ENCODE assay signal across 8 cellular contexts in genomic region chr4:111641813-111642579, GRCh38.
A peak's percentile ranks its signal among the peaks of the same experiment; 100 is the strongest.
DNase-seq lines count a peak whose midpoint lies in the region; ATAC-seq lines count a peak whose summit lies in the region.

No MANE protein-coding gene starts in this region.

- no peaks in the 10 kb centered on the region for H3K36me3 ChIP-seq in effector memory CD4-positive, alpha-beta T cell (ENCODE audit: control insufficient read depth, insufficient read depth, low read length)

- no peaks in the 10 kb centered on the region for H3K9me3 ChIP-seq in effector memory CD4-positive, alpha-beta T cell (ENCODE audit: control insufficient read depth, low read length)

- CTCF ChIA-PET in activated CD4-positive, alpha-beta memory T cell treated with anti-CD3 and anti-CD28 coated beads for 36 hours (lab: Charles Lee) = interaction anchor here (0.6 to 1.2 kb wide), 2 partner anchors 10 to 13 kb away, joined by 3 read pairs; no protein-coding TSS in a partner anchor

- H3K27ac ChIP-seq in effector memory CD4-positive, alpha-beta T cell (ENCODE audit: insufficient read depth, low read length, poor library complexity, severe bottlenecking) = no peak overlapping the region

- H3K4me1 ChIP-seq in effector memory CD4-positive, alpha-beta T cell (ENCODE audit: control insufficient read depth, insufficient read depth, low read length, poor library complexity, severe bottlenecking) = no peaks in the 10 kb centered on the region

- no peaks in the 10 kb centered on the region for H3K4me1 Mint-ChIP-seq in activated CD4-positive, alpha-beta memory T cell treated with anti-CD3 and anti-CD28 coated beads for 36 hours (ENCODE audit: low read depth)

- no peak overlapping the region for H3K4me3 ChIP-seq in effector memory CD4-positive, alpha-beta T cell (ENCODE audit: insufficient read depth, low read depth, low read length, poor library complexity, severe bottlenecking)

- intact Hi-C loops in activated CD4-positive, alpha-beta memory T cell treated with anti-CD3 and anti-CD28 coated beads for 36 hours (cut with micrococcal nuclease) = loop anchor here (1.0 kb wide), 1 partner anchor 212 kb away; no protein-coding TSS in a partner anchor
- intact Hi-C loops in posterior cingulate gyrus (cut with DNase I) = loop anchor here (1.0 to 2.0 kb wide), 2 partner anchors 212 to 389 kb away; no protein-coding TSS in a partner anchor

- no peaks in the 10 kb centered on the region for H3K36me3 Mint-ChIP-seq in activated CD4-positive, alpha-beta memory T cell treated with anti-CD3 and anti-CD28 coated beads for 36 hours

- no peaks in the 10 kb centered on the region for H3K9me3 Mint-ChIP-seq in activated CD4-positive, alpha-beta memory T cell treated with anti-CD3 and anti-CD28 coated beads for 36 hours

- no peaks in the 10 kb centered on the region for H3K27me3 Mint-ChIP-seq in activated CD4-positive, alpha-beta memory T cell treated with anti-CD3 and anti-CD28 coated beads for 36 hours

- POLR2A ChIA-PET in activated CD4-positive, alpha-beta memory T cell treated with anti-CD3 and anti-CD28 coated beads for 36 hours (lab: Charles Lee) = no interaction called here

- ATAC-seq in GM19438 (IDR thresholded peaks at IDR 0.05; ENCODE audit: low read depth, unreplicated experiment) (peak; percentile 89), HG03354 (IDR thresholded peaks at IDR 0.05; ENCODE audit: poor library complexity, severe bottlenecking, unreplicated experiment) (peak; percentile 98)

- H3K27me3 ChIP-seq in effector memory CD4-positive, alpha-beta T cell (replicated peaks; ENCODE audit: control insufficient read depth, insufficient read depth, low read length, poor library complexity, severe bottlenecking) = no peaks in the 10 kb centered on the region

- no peak overlapping the region for H3K27ac Mint-ChIP-seq in activated CD4-positive, alpha-beta memory T cell treated with anti-CD3 and anti-CD28 coated beads for 36 hours

- DNase-seq in EL = peak; percentile 83
- peak; percentile 43 for DNase-seq in NCI-H345 treated with DMSO at 0.1 percent for 48 hours (lab: John Stamatoyannopoulos, UW; ENCODE audit: unreplicated experiment)
- DNase-seq in activated CD4-positive, alpha-beta memory T cell treated with anti-CD3 and anti-CD28 coated beads for 36 hours = peak; percentile 35
- DNase-seq in glomerular visceral epithelial cell (ENCODE audit: extremely low spot score) = peak; percentile 80
- DNase-seq in posterior cingulate gyrus = peak in 6 of 10 donors; percentile 45 to 89 (median 62)
- no peak for DNase-seq in effector memory CD4-positive, alpha-beta T cell

- H3K4me3 Mint-ChIP-seq in activated CD4-positive, alpha-beta memory T cell treated with anti-CD3 and anti-CD28 coated beads for 36 hours = no peak overlapping the region

Comparison
In these comparisons a context has a peak if more than half of its experiments do, and no peak if none do; other contexts are left out.
1. DNase-seq: peak in EL (single experiment), NCI-H345 treated with DMSO at 0.1 percent for 48 hours (single experiment), activated CD4-positive, alpha-beta memory T cell treated with anti-CD3 and anti-CD28 coated beads for 36 hours (single experiment), glomerular visceral epithelial cell (single experiment) and posterior cingulate gyrus (6 of 10); none in effector memory CD4-positive, alpha-beta T cell (0 of 3).